8 cellular contexts compared by ENCODE assay signal in genomic region chr10:63217120-63217605, GRCh38.
DNase-seq lines count a peak whose midpoint lies in the region; ATAC-seq and TF ChIP-seq lines count a peak whose summit lies in the region.

No MANE protein-coding gene starts in this region.

- H3K4me1 Mint-ChIP-seq in activated CD4-positive, alpha-beta T cell treated with anti-CD3 and anti-CD28 coated beads, Interleukin-2, amount 10 ng/mL, durations not matched to agents 24 days and 14 days = peaks cover 46% of the 10 kb centered on the region
- H3K4me1 Mint-ChIP-seq in mesothelial cell of epicardium = peaks cover 15% of the 10 kb centered on the region

- H3K27ac Mint-ChIP-seq in activated CD4-positive, alpha-beta T cell treated with anti-CD3 and anti-CD28 coated beads, Interleukin-2, amount 10 ng/mL, durations not matched to agents 24 days and 14 days = no peak overlapping the region
- peak overlapping the region; percentile 27 for H3K27ac Mint-ChIP-seq in mesothelial cell of epicardium

- no peaks in the 10 kb centered on the region for H3K27me3 Mint-ChIP-seq in activated CD4-positive, alpha-beta T cell treated with anti-CD3 and anti-CD28 coated beads, Interleukin-2, amount 10 ng/mL, durations not matched to agents 24 days and 14 days
- H3K27me3 Mint-ChIP-seq in mesothelial cell of epicardium (ENCODE audit: low read depth) = no peaks in the 10 kb centered on the region

- DNase-seq in activated CD4-positive, alpha-beta T cell treated with anti-CD3 and anti-CD28 coated beads, Interleukin-2, amount 10 ng/mL, durations not matched to agents 24 days and 14 days = peak; percentile 75
- no peak for DNase-seq in activated CD4-positive, alpha-beta T cell treated with anti-CD3 and anti-CD28 coated beads, Interleukin-2, amount 50 U/mL, for 4 hours
- DNase-seq in HT-29 (ENCODE audit: low spot score) = peak; percentile 76
- peak; percentile 61 for DNase-seq in RPMI8226
- peak; percentile 14 for DNase-seq in effector CD4-positive, alpha-beta T cell
- no peak for DNase-seq in mesothelial cell of epicardium (ENCODE audit: low spot score in 2 of 2, unreplicated experiment in 2 of 2)
- DNase-seq in activated CD4-positive, alpha-beta T cell treated with anti-CD3 and anti-CD28 coated beads, Interleukin-2, amount 50 U/mL, for 48 hours = no peak

- no peaks in the 10 kb centered on the region for H3K9me3 Mint-ChIP-seq in activated CD4-positive, alpha-beta T cell treated with anti-CD3 and anti-CD28 coated beads, Interleukin-2, amount 10 ng/mL, durations not matched to agents 24 days and 14 days
- peaks cover under 1% of the 10 kb centered on the region for H3K9me3 Mint-ChIP-seq in mesothelial cell of epicardium

- TF ChIP-seq CTCF in mesothelial cell of epicardium (IDR thresholded peaks at IDR 0.05; ENCODE audit: unreplicated experiment) = peak; percentile 69

- intact Hi-C loops in activated CD4-positive, alpha-beta T cell treated with anti-CD3 and anti-CD28 coated beads, Interleukin-2, amount 10 ng/mL, durations not matched to agents 24 days and 14 days (cut with micrococcal nuclease) = loop anchor here (1.0 to 2.0 kb wide), 5 partner anchors 8 to 504 kb away; partner anchors contain the start of gene JMJD1C

- ATAC-seq in GM21390 (IDR thresholded peaks at IDR 0.05; ENCODE audit: unreplicated experiment) = peak; percentile 84

- H3K36me3 Mint-ChIP-seq in activated CD4-positive, alpha-beta T cell treated with anti-CD3 and anti-CD28 coated beads, Interleukin-2, amount 10 ng/mL, durations not matched to agents 24 days and 14 days (ENCODE audit: low read depth) = peaks cover 24% of the 10 kb centered on the region
- H3K36me3 Mint-ChIP-seq in mesothelial cell of epicardium = peaks cover 23% of the 10 kb centered on the region

- H3K4me3 Mint-ChIP-seq in activated CD4-positive, alpha-beta T cell treated with anti-CD3 and anti-CD28 coated beads, Interleukin-2, amount 10 ng/mL, durations not matched to agents 24 days and 14 days = peak overlapping the region; percentile 15
- no peak overlapping the region for H3K4me3 Mint-ChIP-seq in mesothelial cell of epicardium

Comparison
In these comparisons a context has a peak if more than half of its experiments do, and no peak if none do; other contexts are left out.
1. DNase-seq: peak in activated CD4-positive, alpha-beta T cell treated with anti-CD3 and anti-CD28 coated beads, Interleukin-2, amount 10 ng/mL, durations not matched to agents 24 days and 14 days (single experiment), HT-29 (single experiment), RPMI8226 (single experiment) and effector CD4-positive, alpha-beta T cell (single experiment); none in activated CD4-positive, alpha-beta T cell treated with anti-CD3 and anti-CD28 coated beads, Interleukin-2, amount 50 U/mL, for 4 hours (0 of 2), mesothelial cell of epicardium (0 of 2) and activated CD4-positive, alpha-beta T cell treated with anti-CD3 and anti-CD28 coated beads, Interleukin-2, amount 50 U/mL, for 48 hours (0 of 2).